In the genomic region with DNA sequence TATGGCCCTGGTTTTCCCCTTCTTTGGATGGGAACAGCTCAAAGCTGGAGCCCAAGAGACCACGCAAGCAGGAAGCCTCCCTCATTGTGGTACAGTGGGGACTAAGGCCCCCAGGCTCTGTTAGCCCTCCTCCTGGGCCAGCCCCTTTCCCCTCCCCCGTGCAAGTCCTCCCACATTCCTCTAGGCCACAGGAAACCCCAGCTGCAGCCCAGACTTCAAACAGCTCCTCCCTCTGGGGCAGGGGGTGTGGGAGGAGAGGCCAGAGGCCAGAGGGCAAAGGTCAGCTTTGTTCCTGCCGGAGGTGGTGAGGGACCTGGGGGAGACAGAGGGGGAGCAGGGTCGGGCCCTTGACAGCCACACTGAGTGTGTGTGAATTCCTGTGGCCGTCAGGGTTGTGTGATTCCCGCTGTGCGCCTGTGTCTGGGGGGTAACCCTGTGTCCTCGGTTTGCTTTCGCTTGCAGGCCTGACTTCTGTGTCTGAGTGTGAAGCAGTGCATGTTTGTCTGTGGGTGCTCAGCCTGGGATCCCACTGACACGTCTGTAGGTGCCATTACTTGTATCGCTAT, we compare ENCODE assay signal across 14 cellular contexts. TPM values are rescaled to one million over a fixed set of nuclear protein-coding genes. Genes with fewer than 3 reads are reported as not detected.
A peak's percentile ranks its signal among the peaks of the same experiment; 100 is the strongest.
DNase-seq lines count a peak whose midpoint lies in the region; TF ChIP-seq lines count a peak whose summit lies in the region.
"Had no signal": no experiment of that assay in that cellular context is flagged by ENCODE, and none has a peak within 500 bp of the region (broad histone marks: within the 10 kb centered on the region; RNA-seq: fewer than 3 reads in every experiment).

No MANE protein-coding gene starts in this region.

- no peaks in the 10 kb centered on the region for H3K36me3 Mint-ChIP-seq in endothelial cell (ENCODE audit: low read depth, unreplicated experiment)

- H3K27me3 ChIP-seq in H7 (ENCODE audit: control insufficient read depth, insufficient read depth, low read length) (no peaks in the 10 kb centered on the region; the same call in 1 of the 2 replicates), NT2/D1 (ENCODE audit: insufficient read depth, insufficient read length) (peaks cover 9% of the 10 kb centered on the region), neuron (ENCODE audit: insufficient read depth, low read length) (peaks cover 3% of the 10 kb centered on the region), vagina (no peaks in the 10 kb centered on the region)
- H3K27me3 ChIP-seq: right atrium auricular region had no signal

- H3K4me3 Mint-ChIP-seq in endothelial cell (ENCODE audit: unreplicated experiment), result peak overlapping the region; percentile 21
- H3K4me3 Mint-ChIP-seq: activated naive CD8-positive, alpha-beta T cell treated with anti-CD3 and anti-CD28 coated beads, Interleukin-2, amount 50 U/mL, for 24 hours; dendritic cell treated with granulocyte-macrophage colony-stimulating factor and Interleukin-4, amounts not matched to agents 40 ng/mL and 50 ng/mL, for 4 days had no signal

- H3K9me3 ChIP-seq in NT2/D1 (ENCODE audit: insufficient read depth, low read length) (no peaks in the 10 kb centered on the region), neuron (ENCODE audit: low read length) (no peaks in the 10 kb centered on the region), vagina (no peaks in the 10 kb centered on the region)
- H3K9me3 ChIP-seq: right atrium auricular region had no signal

- intact Hi-C loops in vagina (cut with DNase I), result loop anchor here (5.0 to 10.0 kb wide), 2 partner anchors 205 to 303 kb away; no protein-coding TSS in a partner anchor

- no peak for TF ChIP-seq POLR2A in vagina (IDR thresholded peaks at IDR 0.05)

- peaks cover 5% of the 10 kb centered on the region for H3K27me3 Mint-ChIP-seq in endothelial cell (ENCODE audit: unreplicated experiment)
- H3K27me3 Mint-ChIP-seq: activated naive CD8-positive, alpha-beta T cell treated with anti-CD3 and anti-CD28 coated beads, Interleukin-2, amount 50 U/mL, for 24 hours had no signal

- no peak overlapping the region for H2AFZ ChIP-seq in neuron (ENCODE audit: low read depth, low read length)

- H3K9ac ChIP-seq in NT2/D1 (ENCODE audit: insufficient read length, low read depth), result peak overlapping the region; percentile 65

- H3K4me1 Mint-ChIP-seq in endothelial cell (ENCODE audit: unreplicated experiment), result peaks cover 32% of the 10 kb centered on the region

- H3K4me3 ChIP-seq in H7 (ENCODE audit: insufficient read depth, low read depth, low read length), result no peak overlapping the region; the same call in 1 of the 2 replicates
- H3K4me3 ChIP-seq in NT2/D1 (ENCODE audit: insufficient read length, low read depth), result peak overlapping the region; percentile 19
- H3K4me3 ChIP-seq in neuron (ENCODE audit: low read length), result peak overlapping the region; percentile 0
- no peak overlapping the region for H3K4me3 ChIP-seq in vagina
- H3K4me3 ChIP-seq: right atrium auricular region had no signal

- H3K4me1 ChIP-seq in NT2/D1 (ENCODE audit: insufficient read depth, insufficient read length), result peaks cover 30% of the 10 kb centered on the region
- peaks cover 25% of the 10 kb centered on the region for H3K4me1 ChIP-seq in neuron (ENCODE audit: insufficient read depth, low read length)
- peaks cover 34% of the 10 kb centered on the region for H3K4me1 ChIP-seq in vagina

- DNase-seq in H7 (peak; percentile 77), NT2/D1 (ENCODE audit: low read depth, low spot score) (peak; percentile 76), endothelial cell (ENCODE audit: low spot score) (peak; percentile 53), GOT3 (lab: John Stamatoyannopoulos, UW) (no peak), NOMO-1 treated with dmso at 0.1 percent for 144 hours (lab: John Stamatoyannopoulos, UW; ENCODE audit: unreplicated experiment) (no peak), vagina (ENCODE audit: extremely low spot score in 2 of 2) (no peak), OCI-M2 (lab: John Stamatoyannopoulos, UW; ENCODE audit: unreplicated experiment) (no peak)
- DNase-seq: activated CD4-positive, alpha-beta T cell treated with anti-CD3 and anti-CD28 coated beads for 1 hour; activated naive CD8-positive, alpha-beta T cell treated with anti-CD3 and anti-CD28 coated beads, Interleukin-2, amount 50 U/mL, for 24 hours; NCI-H1930; stimulated activated naive CD8-positive, alpha-beta T cell treated with anti-CD3 and anti-CD28 coated beads, Interleukin-15, Interleukin-2, amounts not matched to agents 100 U/mL and 50 U/mL, for 24 hours had no signal

- TF ChIP-seq CTCF in endothelial cell (IDR thresholded peaks at IDR 0.05; ENCODE audit: unreplicated experiment) (no peak), vagina (IDR thresholded peaks at IDR 0.05) (no peak)

- peak overlapping the region; percentile 24 for H3K27ac Mint-ChIP-seq in endothelial cell (ENCODE audit: unreplicated experiment)

- H3K27ac ChIP-seq in vagina, result no peak overlapping the region
- H3K27ac ChIP-seq: right atrium auricular region had no signal

- H3K36me3 ChIP-seq in H7 (replicated peaks; ENCODE audit: control insufficient read depth, insufficient read depth, low read length) (no peaks in the 10 kb centered on the region), NT2/D1 (ENCODE audit: insufficient read depth, insufficient read length, low read length) (no peaks in the 10 kb centered on the region), neuron (ENCODE audit: insufficient read depth, low read length) (no peaks in the 10 kb centered on the region), vagina (no peaks in the 10 kb centered on the region)
- H3K36me3 ChIP-seq: right atrium auricular region had no signal

- no peaks in the 10 kb centered on the region for H3K9me3 Mint-ChIP-seq in endothelial cell (ENCODE audit: unreplicated experiment)
- H3K9me3 Mint-ChIP-seq: activated naive CD8-positive, alpha-beta T cell treated with anti-CD3 and anti-CD28 coated beads, Interleukin-2, amount 50 U/mL, for 24 hours; dendritic cell treated with granulocyte-macrophage colony-stimulating factor and Interleukin-4, amounts not matched to agents 40 ng/mL and 50 ng/mL, for 4 days had no signal

RNA-seq across cellular contexts. Expression of a gene that starts 3.4 kb away (rescaled TPM):
- total RNA-seq in H7 (2014; rRNA removed; shearing (Covaris generic)), result 8.8 and 11.2 TPM in 2 replicates
- total RNA-seq in endothelial cell (ENCODE audit: unreplicated experiment) (48.0 TPM), vagina (62.4 TPM)

RNA-seq across cellular contexts. Expression of a gene that starts 27.7 kb away (rescaled TPM):
- 0.07 and 0.30 TPM in 2 replicates for total RNA-seq in H7 (2014; rRNA removed; shearing (Covaris generic))
- 0.46 TPM for total RNA-seq in endothelial cell (ENCODE audit: unreplicated experiment)
- total RNA-seq in vagina, result 18.4 TPM

Comparison
In these comparisons a context has a peak if more than half of its experiments do, and no peak if none do; other contexts are left out.
1. DNase-seq: peak in H7 (single experiment), NT2/D1 (single experiment) and endothelial cell (single experiment); none in GOT3 (single experiment), NOMO-1 treated with dmso at 0.1 percent for 144 hours (single experiment), vagina (0 of 2) and OCI-M2 (single experiment).
2. H3K4me3 ChIP-seq: peak in NT2/D1 (single experiment) and neuron (single experiment); none in H7 (single experiment) and vagina (0 of 2).
3. RNA of a gene that starts 27.7 kb away (total RNA-seq): 18.4 TPM in vagina (single experiment); 0.46 TPM in endothelial cell (single experiment) and 0.07 to 0.30 TPM in H7; every median in the first group is over 10 times any median in the second.